ENCODE assay signal across 11 cellular contexts in the genomic region with DNA sequence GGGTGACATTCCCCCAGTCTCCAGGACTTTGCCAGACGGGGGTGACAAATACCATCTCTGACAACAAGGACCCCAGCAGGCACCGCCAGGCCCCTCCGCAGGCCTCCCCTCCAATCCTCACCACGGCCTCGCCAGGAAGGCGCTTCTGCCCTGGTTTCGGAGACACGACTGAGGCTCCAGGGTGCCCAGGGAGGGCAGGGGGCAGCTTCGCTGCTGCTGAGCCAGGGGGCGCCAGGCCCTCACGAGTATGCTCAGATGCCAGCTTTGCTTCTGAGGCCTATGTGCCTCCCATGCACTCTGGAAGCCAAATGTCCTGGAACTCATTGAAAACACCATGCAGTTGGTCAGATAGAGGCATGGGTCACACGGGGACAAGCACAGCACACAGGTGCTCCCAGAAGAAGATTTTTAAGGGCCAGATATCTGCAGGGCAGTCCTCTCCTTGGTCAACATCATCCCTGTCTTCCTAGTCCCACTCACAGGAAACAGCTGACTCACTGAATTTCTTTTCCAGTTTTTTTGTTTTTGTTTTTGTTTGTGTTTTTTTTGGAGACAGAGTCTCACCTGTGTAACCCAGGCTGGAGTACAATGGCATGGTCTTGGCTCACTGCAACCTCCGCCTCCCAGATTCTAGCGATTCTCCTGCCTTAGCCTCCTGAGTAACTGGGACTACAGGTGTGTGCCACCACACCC. TPM values are rescaled to one million over a fixed set of nuclear protein-coding genes. Genes with fewer than 3 reads are reported as not detected.
A peak's percentile ranks its signal among the peaks of the same experiment; 100 is the strongest.
DNase-seq lines count a peak whose midpoint lies in the region; ATAC-seq and TF ChIP-seq lines count a peak whose summit lies in the region.
"Had no signal": no experiment of that assay in that cellular context is flagged by ENCODE, and none has a peak within 500 bp of the region (broad histone marks: within the 10 kb centered on the region; RNA-seq: fewer than 3 reads in every experiment).

No MANE protein-coding gene starts in this region.

- peaks cover 4% of the 10 kb centered on the region for H3K79me2 ChIP-seq in mesendoderm (ENCODE audit: control insufficient read depth, insufficient read depth, low read length)

- H2BK120ac ChIP-seq in mesendoderm (ENCODE audit: low read depth, low read length): no peak overlapping the region

- no peak overlapping the region for H3K4me2 ChIP-seq in mesendoderm (ENCODE audit: low read length)

- H3K4me3 Mint-ChIP-seq in CD8-positive, alpha-beta T cell: no peak overlapping the region
- no peak overlapping the region for H3K4me3 Mint-ChIP-seq in HFFc6

- H3K27me3 ChIP-seq in CD8-positive, alpha-beta T cell (ENCODE audit: insufficient read depth, low read length): no peaks in the 10 kb centered on the region
- no peaks in the 10 kb centered on the region for H3K27me3 ChIP-seq in mesendoderm (ENCODE audit: insufficient read depth, low read length, poor library complexity)
- H3K27me3 ChIP-seq: ovary had no signal

- intact Hi-C loops in CD8-positive, alpha-beta T cell (cut with DNase I, micrococcal nuclease): loop anchor here (1.0 kb wide), 1 partner anchor 31 kb away; no protein-coding TSS in a partner anchor

- peak overlapping the region; percentile 41 for H3K27ac Mint-ChIP-seq in CD8-positive, alpha-beta T cell
- H3K27ac Mint-ChIP-seq in HFFc6: no peak overlapping the region
- H3K27ac Mint-ChIP-seq in activated naive CD4-positive, alpha-beta T cell treated with anti-CD3 and anti-CD28 coated beads, Interleukin-2, amount 50 U/mL, for 72 hours: peak overlapping the region in 1 of 2 donors; percentile 15

- DNase-seq in CD8-positive, alpha-beta T cell: peak in 4 of 7 experiments; percentile 38 to 65 (median 48)
- DNase-seq in HFFc6 (no peak), mesendoderm (peak; percentile 52), RKO (ENCODE audit: low spot score) (no peak), cerebellum (ENCODE audit: low spot score) (no peak), NCI-H146 treated with DMSO at 0.1 percent for 48 hours (lab: John Stamatoyannopoulos, UW; ENCODE audit: unreplicated experiment) (no peak)
- DNase-seq in activated naive CD4-positive, alpha-beta T cell treated with anti-CD3 and anti-CD28 coated beads, Interleukin-2, amount 50 U/mL, for 72 hours (ENCODE audit: low spot score in 2 of 2): no peak
- DNase-seq: NCI-H2081 had no signal

- H3K23ac ChIP-seq in mesendoderm (ENCODE audit: low read length): no peak overlapping the region

- H3K4me3 ChIP-seq in CD8-positive, alpha-beta T cell (ENCODE audit: low read depth, low read length): no peak overlapping the region
- no peak overlapping the region for H3K4me3 ChIP-seq in mesendoderm (ENCODE audit: low read length)
- H3K4me3 ChIP-seq: ovary had no signal

- H3K9me3 Mint-ChIP-seq in CD8-positive, alpha-beta T cell: no peaks in the 10 kb centered on the region
- no peaks in the 10 kb centered on the region for H3K9me3 Mint-ChIP-seq in HFFc6
- no peaks in the 10 kb centered on the region for H3K9me3 Mint-ChIP-seq in activated naive CD4-positive, alpha-beta T cell treated with anti-CD3 and anti-CD28 coated beads, Interleukin-2, amount 50 U/mL, for 72 hours

- no peaks in the 10 kb centered on the region for H3K4me1 ChIP-seq in CD8-positive, alpha-beta T cell (ENCODE audit: insufficient read depth, low read length)
- no peaks in the 10 kb centered on the region for H3K4me1 ChIP-seq in mesendoderm (ENCODE audit: control insufficient read depth, low read depth, low read length)

- H3K4me1 Mint-ChIP-seq in CD8-positive, alpha-beta T cell (ENCODE audit: low read depth): peaks cover 19% of the 10 kb centered on the region
- no peaks in the 10 kb centered on the region for H3K4me1 Mint-ChIP-seq in HFFc6 (ENCODE audit: low read depth)

- POLR2A ChIA-PET in CD8-positive, alpha-beta T cell (lab: Charles Lee): no interaction called here

- CTCF ChIA-PET in CD8-positive, alpha-beta T cell (lab: Charles Lee): interaction anchor here (0.8 to 4.3 kb wide), 9 partner anchors 11 to 80 kb away, joined by 3 to 23 read pairs (median 4); no protein-coding TSS in a partner anchor

- no peaks in the 10 kb centered on the region for H3K9me3 ChIP-seq in CD8-positive, alpha-beta T cell (ENCODE audit: low read length)
- H3K9me3 ChIP-seq: ovary had no signal

- peak; percentile 54 for ATAC-seq in CD8-positive, alpha-beta T cell
- peak; percentile 47 to 73 for ATAC-seq in activated naive CD4-positive, alpha-beta T cell treated with anti-CD3 and anti-CD28 coated beads, Interleukin-2, amount 50 U/mL, for 72 hours
- ATAC-seq in GM21390 (IDR thresholded peaks at IDR 0.05; ENCODE audit: unreplicated experiment): no peak

- H2BK15ac ChIP-seq in mesendoderm (replicated peaks; ENCODE audit: low read depth): no peak overlapping the region

- no peak overlapping the region for H3K9ac ChIP-seq in mesendoderm (ENCODE audit: low read length)

- H2BK5ac ChIP-seq in mesendoderm (ENCODE audit: low read length): no peak overlapping the region

- H3K27ac ChIP-seq in CD8-positive, alpha-beta T cell (ENCODE audit: low read depth, low read length): no peak overlapping the region
- no peak overlapping the region for H3K27ac ChIP-seq in mesendoderm (ENCODE audit: low read depth, low read length)
- H3K27ac ChIP-seq: epithelial cell of prostate, ovary had no signal

- no peak overlapping the region for H2AK5ac ChIP-seq in mesendoderm (ENCODE audit: low read length)

- H3K56ac ChIP-seq in mesendoderm (ENCODE audit: low read length): no peak overlapping the region

- WGBS in mesendoderm (ENCODE audit: extremely low coverage, insufficient coverage, low lambda C conversion rate): no CpG with 5 or more reads among the region's 14 CpGs

- H4K5ac ChIP-seq in mesendoderm (ENCODE audit: low read length): no peak overlapping the region

- H4K8ac ChIP-seq in mesendoderm (ENCODE audit: low read depth, low read length): no peak overlapping the region

- H3K36me3 Mint-ChIP-seq in CD8-positive, alpha-beta T cell: peaks cover 12% of the 10 kb centered on the region
- H3K36me3 Mint-ChIP-seq in HFFc6 (ENCODE audit: low read depth): no peaks in the 10 kb centered on the region
- no peaks in the 10 kb centered on the region for H3K36me3 Mint-ChIP-seq in activated naive CD4-positive, alpha-beta T cell treated with anti-CD3 and anti-CD28 coated beads, Interleukin-2, amount 50 U/mL, for 72 hours

- TF ChIP-seq CTCF in CD8-positive, alpha-beta T cell (IDR thresholded peaks at IDR 0.05): peak; percentile 33
- TF ChIP-seq CTCF in HFFc6 (IDR thresholded peaks at IDR 0.05): peak; percentile 38

- H3K36me3 ChIP-seq in CD8-positive, alpha-beta T cell (ENCODE audit: insufficient read depth, low read length): no peaks in the 10 kb centered on the region
- H3K36me3 ChIP-seq in mesendoderm (ENCODE audit: control insufficient read depth, insufficient read depth, low read length): no peaks in the 10 kb centered on the region
- H3K36me3 ChIP-seq: ovary had no signal

- peaks cover 3% of the 10 kb centered on the region for H3K79me1 ChIP-seq in mesendoderm (ENCODE audit: low read length)

- no peak overlapping the region for H3K4ac ChIP-seq in mesendoderm (ENCODE audit: low read depth, low read length)

- H3K27me3 Mint-ChIP-seq in CD8-positive, alpha-beta T cell (ENCODE audit: low read depth): no peaks in the 10 kb centered on the region
- H3K27me3 Mint-ChIP-seq in HFFc6 (ENCODE audit: insufficient read depth): no peaks in the 10 kb centered on the region; the same call in 1 of the 2 replicates

- no peak overlapping the region for H3K18ac ChIP-seq in mesendoderm (ENCODE audit: low read length)

RNA-seq across cellular contexts. Expression of gene BID, which starts 19.9 kb away (rescaled TPM):
- 10 to 100 TPM; 14.4 to 15.0 TPM for total RNA-seq in CD8-positive, alpha-beta T cell
- 10 to 100 TPM; 48.7 to 61.0 (median 50.6) TPM for total RNA-seq in HFFc6 (2021; fragmentation: NEBNext Ultra II Directional; extraction: Animal tissue kit (Norgen Biotek cat#: 25700))
- 10 to 100 TPM in 1 of 2 donors, 1 to 10 TPM in 1; 9.8 to 19.0 TPM for total RNA-seq in activated naive CD4-positive, alpha-beta T cell treated with anti-CD3 and anti-CD28 coated beads, Interleukin-2, amount 50 U/mL, for 72 hours
- polyA plus RNA-seq in mesendoderm (2013, experiment 1 of 2): 59.6 TPM
- 60.0 TPM for polyA plus RNA-seq in mesendoderm (2013, experiment 2 of 2)
- 19.2 TPM for total RNA-seq in cerebellum

Comparison
In these comparisons a context has a peak if more than half of its experiments do, and no peak if none do; other contexts are left out.
1. DNase-seq: peak in CD8-positive, alpha-beta T cell (4 of 7) and mesendoderm (single experiment); none in HFFc6 (single experiment), activated naive CD4-positive, alpha-beta T cell treated with anti-CD3 and anti-CD28 coated beads, Interleukin-2, amount 50 U/mL, for 72 hours (0 of 2), RKO (single experiment), cerebellum (single experiment) and NCI-H146 treated with DMSO at 0.1 percent for 48 hours (single experiment).